ENCODE assay signal across 19 cellular contexts in the genomic region with DNA sequence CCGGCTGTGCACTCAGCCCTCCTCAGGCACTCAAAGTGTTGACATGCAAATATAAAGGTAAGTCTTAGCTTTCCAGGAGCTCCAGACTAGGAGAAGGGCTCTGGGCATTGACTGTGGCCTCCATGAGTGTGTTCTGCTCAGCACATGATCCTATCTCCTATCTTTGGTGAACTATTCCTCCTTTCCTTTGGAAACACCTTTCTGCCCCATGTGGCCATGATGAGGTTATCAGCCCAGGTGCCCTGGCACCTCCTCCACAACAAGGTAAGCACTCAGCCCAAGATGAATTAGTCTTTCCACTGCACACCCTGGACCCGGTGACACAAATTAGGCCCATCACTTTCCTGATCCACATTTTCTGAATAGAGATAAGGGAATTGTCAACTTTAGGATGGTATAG. TPM values are rescaled to one million over a fixed set of nuclear protein-coding genes. Genes with fewer than 3 reads are reported as not detected.
"Had no signal": no experiment of that assay in that cellular context is flagged by ENCODE, and none has a peak within 500 bp of the region (broad histone marks: within the 10 kb centered on the region; RNA-seq: fewer than 3 reads in every experiment).

No MANE protein-coding gene starts in this region.

- DNase-seq: effector memory CD8-positive, alpha-beta T cell; foreskin melanocyte; head of caudate nucleus; kidney glomerular epithelial cell; mammary epithelial cell; naive thymus-derived CD4-positive, alpha-beta T cell; occipital lobe; psoas muscle; retina; right lobe of liver; stimulated activated CD4-positive, alpha-beta T cell treated with anti-CD3 and anti-CD28 coated beads, Interleukin-12 subunit alpha, Interleukin-12 subunit beta, amount 100 ng/mL, for 4 hours; stimulated activated naive CD4-positive, alpha-beta T cell; trophoblast cell had no signal

- H3K4me1 Mint-ChIP-seq: central memory CD8-positive, alpha-beta T cell; naive thymus-derived CD4-positive, alpha-beta T cell had no signal

- ATAC-seq: effector memory CD8-positive, alpha-beta T cell; naive thymus-derived CD4-positive, alpha-beta T cell; psoas muscle had no signal

- H3K27ac Mint-ChIP-seq: effector memory CD8-positive, alpha-beta T cell; naive thymus-derived CD4-positive, alpha-beta T cell had no signal

- H3K4me3 Mint-ChIP-seq: central memory CD8-positive, alpha-beta T cell; effector memory CD8-positive, alpha-beta T cell; naive thymus-derived CD4-positive, alpha-beta T cell had no signal

RNA-seq across cellular contexts. Expression of gene LMO1, which starts 37.9 kb away (rescaled TPM):
- total RNA-seq: endothelial cell of umbilical vein; hepatocyte; mesenteric fat pad; mononuclear cell; naive thymus-derived CD4-positive, alpha-beta T cell; right lobe of liver; urinary bladder had no signal
- polyA plus RNA-seq: endothelial cell of umbilical vein; mammary epithelial cell; naive thymus-derived CD4-positive, alpha-beta T cell had no signal
